ENCODE assay signal across 3 cellular contexts in genomic region chr6:33123181-33123580, GRCh38.
TF ChIP-seq lines count a peak whose summit lies in the region.

No MANE protein-coding gene starts in this region.

TF ChIP-seq in GM23338, 12 proteins besides CTCF, POLR2A, EP300 and RAD21 (continues in another document):
- TF ChIP-seq, protein P1, sequence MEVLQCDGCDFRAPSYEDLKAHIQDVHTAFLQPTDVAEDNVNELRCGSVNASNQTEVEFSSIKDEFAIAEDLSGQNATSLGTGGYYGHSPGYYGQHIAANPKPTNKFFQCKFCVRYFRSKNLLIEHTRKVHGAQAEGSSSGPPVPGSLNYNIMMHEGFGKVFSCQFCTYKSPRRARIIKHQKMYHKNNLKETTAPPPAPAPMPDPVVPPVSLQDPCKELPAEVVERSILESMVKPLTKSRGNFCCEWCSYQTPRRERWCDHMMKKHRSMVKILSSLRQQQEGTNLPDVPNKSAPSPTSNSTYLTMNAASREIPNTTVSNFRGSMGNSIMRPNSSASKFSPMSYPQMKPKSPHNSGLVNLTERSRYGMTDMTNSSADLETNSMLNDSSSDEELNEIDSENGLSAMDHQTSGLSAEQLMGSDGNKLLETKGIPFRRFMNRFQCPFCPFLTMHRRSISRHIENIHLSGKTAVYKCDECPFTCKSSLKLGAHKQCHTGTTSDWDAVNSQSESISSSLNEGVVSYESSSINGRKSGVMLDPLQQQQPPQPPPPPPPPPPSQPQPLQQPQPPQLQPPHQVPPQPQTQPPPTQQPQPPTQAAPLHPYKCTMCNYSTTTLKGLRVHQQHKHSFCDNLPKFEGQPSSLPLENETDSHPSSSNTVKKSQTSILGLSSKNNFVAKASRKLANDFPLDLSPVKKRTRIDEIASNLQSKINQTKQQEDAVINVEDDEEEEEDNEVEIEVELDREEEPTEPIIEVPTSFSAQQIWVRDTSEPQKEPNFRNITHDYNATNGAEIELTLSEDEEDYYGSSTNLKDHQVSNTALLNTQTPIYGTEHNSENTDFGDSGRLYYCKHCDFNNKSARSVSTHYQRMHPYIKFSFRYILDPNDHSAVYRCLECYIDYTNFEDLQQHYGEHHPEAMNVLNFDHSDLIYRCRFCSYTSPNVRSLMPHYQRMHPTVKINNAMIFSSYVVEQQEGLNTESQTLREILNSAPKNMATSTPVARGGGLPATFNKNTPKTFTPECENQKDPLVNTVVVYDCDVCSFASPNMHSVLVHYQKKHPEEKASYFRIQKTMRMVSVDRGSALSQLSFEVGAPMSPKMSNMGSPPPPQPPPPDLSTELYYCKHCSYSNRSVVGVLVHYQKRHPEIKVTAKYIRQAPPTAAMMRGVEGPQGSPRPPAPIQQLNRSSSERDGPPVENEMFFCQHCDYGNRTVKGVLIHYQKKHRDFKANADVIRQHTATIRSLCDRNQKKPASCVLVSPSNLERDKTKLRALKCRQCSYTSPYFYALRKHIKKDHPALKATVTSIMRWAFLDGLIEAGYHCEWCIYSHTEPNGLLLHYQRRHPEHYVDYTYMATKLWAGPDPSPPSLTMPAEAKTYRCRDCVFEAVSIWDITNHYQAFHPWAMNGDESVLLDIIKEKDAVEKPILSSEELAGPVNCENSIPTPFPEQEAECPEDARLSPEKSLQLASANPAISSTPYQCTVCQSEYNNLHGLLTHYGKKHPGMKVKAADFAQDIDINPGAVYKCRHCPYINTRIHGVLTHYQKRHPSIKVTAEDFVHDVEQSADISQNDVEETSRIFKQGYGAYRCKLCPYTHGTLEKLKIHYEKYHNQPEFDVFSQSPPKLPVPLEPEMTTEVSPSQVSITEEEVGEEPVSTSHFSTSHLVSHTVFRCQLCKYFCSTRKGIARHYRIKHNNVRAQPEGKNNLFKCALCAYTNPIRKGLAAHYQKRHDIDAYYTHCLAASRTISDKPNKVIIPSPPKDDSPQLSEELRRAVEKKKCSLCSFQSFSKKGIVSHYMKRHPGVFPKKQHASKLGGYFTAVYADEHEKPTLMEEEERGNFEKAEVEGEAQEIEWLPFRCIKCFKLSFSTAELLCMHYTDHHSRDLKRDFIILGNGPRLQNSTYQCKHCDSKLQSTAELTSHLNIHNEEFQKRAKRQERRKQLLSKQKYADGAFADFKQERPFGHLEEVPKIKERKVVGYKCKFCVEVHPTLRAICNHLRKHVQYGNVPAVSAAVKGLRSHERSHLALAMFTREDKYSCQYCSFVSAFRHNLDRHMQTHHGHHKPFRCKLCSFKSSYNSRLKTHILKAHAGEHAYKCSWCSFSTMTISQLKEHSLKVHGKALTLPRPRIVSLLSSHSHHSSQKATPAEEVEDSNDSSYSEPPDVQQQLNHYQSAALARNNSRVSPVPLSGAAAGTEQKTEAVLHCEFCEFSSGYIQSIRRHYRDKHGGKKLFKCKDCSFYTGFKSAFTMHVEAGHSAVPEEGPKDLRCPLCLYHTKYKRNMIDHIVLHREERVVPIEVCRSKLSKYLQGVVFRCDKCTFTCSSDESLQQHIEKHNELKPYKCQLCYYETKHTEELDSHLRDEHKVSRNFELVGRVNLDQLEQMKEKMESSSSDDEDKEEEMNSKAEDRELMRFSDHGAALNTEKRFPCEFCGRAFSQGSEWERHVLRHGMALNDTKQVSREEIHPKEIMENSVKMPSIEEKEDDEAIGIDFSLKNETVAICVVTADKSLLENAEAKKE (CRISPR knock-in tag; IDR thresholded peaks at IDR 0.05): no peak

TF ChIP-seq in HEK293, 187 proteins besides CTCF, POLR2A, EP300 and RAD21:
- TF ChIP-seq ZNF473 (tag by site-specific recombination; IDR thresholded peaks at IDR 0.05) (no peak), ZNF280C (tag by site-specific recombination; IDR thresholded peaks at IDR 0.05) (no peak), GLI2 (tag by site-specific recombination; IDR thresholded peaks at IDR 0.05; ENCODE audit: borderline replicate concordance, low read depth) (no peak), ZFHX2 (tag by site-specific recombination; conservative IDR thresholded peaks at IDR 0.05) (0 out of 2 replicates have a peak, but pooled peaks have one; percentile 19), EGR2 (tag by site-specific recombination; IDR thresholded peaks at IDR 0.05; ENCODE audit: low read depth) (peak; percentile 15; the same call in 1 of the 2 replicates), TRIM28 (IDR thresholded peaks at IDR 0.05; ENCODE audit: borderline replicate concordance, low read length) (peak; percentile 8; the same call in 1 of the 2 replicates)
- TF ChIP-seq, protein P2, sequence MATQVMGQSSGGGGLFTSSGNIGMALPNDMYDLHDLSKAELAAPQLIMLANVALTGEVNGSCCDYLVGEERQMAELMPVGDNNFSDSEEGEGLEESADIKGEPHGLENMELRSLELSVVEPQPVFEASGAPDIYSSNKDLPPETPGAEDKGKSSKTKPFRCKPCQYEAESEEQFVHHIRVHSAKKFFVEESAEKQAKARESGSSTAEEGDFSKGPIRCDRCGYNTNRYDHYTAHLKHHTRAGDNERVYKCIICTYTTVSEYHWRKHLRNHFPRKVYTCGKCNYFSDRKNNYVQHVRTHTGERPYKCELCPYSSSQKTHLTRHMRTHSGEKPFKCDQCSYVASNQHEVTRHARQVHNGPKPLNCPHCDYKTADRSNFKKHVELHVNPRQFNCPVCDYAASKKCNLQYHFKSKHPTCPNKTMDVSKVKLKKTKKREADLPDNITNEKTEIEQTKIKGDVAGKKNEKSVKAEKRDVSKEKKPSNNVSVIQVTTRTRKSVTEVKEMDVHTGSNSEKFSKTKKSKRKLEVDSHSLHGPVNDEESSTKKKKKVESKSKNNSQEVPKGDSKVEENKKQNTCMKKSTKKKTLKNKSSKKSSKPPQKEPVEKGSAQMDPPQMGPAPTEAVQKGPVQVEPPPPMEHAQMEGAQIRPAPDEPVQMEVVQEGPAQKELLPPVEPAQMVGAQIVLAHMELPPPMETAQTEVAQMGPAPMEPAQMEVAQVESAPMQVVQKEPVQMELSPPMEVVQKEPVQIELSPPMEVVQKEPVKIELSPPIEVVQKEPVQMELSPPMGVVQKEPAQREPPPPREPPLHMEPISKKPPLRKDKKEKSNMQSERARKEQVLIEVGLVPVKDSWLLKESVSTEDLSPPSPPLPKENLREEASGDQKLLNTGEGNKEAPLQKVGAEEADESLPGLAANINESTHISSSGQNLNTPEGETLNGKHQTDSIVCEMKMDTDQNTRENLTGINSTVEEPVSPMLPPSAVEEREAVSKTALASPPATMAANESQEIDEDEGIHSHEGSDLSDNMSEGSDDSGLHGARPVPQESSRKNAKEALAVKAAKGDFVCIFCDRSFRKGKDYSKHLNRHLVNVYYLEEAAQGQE (tag by site-specific recombination; IDR thresholded peaks at IDR 0.05): no peak
- TF ChIP-seq, protein P3, sequence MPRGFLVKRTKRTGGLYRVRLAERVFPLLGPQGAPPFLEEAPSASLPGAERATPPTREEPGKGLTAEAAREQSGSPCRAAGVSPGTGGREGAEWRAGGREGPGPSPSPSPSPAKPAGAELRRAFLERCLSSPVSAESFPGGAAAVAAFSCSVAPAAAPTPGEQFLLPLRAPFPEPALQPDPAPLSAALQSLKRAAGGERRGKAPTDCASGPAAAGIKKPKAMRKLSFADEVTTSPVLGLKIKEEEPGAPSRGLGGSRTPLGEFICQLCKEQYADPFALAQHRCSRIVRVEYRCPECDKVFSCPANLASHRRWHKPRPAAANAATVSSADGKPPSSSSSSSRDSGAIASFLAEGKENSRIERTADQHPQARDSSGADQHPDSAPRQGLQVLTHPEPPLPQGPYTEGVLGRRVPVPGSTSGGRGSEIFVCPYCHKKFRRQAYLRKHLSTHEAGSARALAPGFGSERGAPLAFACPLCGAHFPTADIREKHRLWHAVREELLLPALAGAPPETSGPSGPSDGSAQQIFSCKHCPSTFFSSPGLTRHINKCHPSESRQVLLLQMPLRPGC (tag by site-specific recombination; IDR thresholded peaks at IDR 0.05): no peak

TF ChIP-seq in K562, 482 proteins besides CTCF, POLR2A, EP300 and RAD21:
- TF ChIP-seq RBM22 (IDR thresholded peaks at IDR 0.05; ENCODE audit: low read depth, low read length, poor library complexity, severe bottlenecking): no peak
